1 cellular context compared by ENCODE assay signal in genomic region chr2:234096164-234096563, GRCh38.
TF ChIP-seq lines count a peak whose summit lies in the region.

No MANE protein-coding gene starts in this region.

TF ChIP-seq in GM12878, 131 proteins besides CTCF, POLR2A, EP300 and RAD21:
- TF ChIP-seq MLLT1 (IDR thresholded peaks at IDR 0.05) = no peak
- TF ChIP-seq BCL3 (IDR thresholded peaks at IDR 0.05; ENCODE audit: borderline replicate concordance, insufficient read depth, low read depth, low read length, poor library complexity, severe bottlenecking) = peak; percentile 11
